ENCODE assay signal across 23 cellular contexts in genomic region chr1:8247821-8248436, GRCh38.
"Had no signal": no experiment of that assay in that cellular context is flagged by ENCODE, and none has a peak within 500 bp of the region (broad histone marks: within the 10 kb centered on the region; RNA-seq: fewer than 3 reads in every experiment).

No MANE protein-coding gene starts in this region.

- H3K27me3 ChIP-seq: heart left ventricle had no signal

- ATAC-seq: activated CD8-positive, alpha-beta memory T cell treated with anti-CD3 and anti-CD28 coated beads, Interleukin-2, amount 10 ng/mL, durations not matched to agents 7 days and 5 days; activated T-helper 17 cell treated with anti-CD3 and anti-CD28 coated beads, Interleukin-2, amount 50 U/mL, for 72 hours; gastrocnemius medialis; heart left ventricle; lower lobe of right lung; natural killer cell treated with Interleukin-12 subunit alpha and Interleukin-12 subunit beta and Interleukin-15 and Interleukin-18, amount 100 ng/mL, for 72 hours; stimulated activated effector memory CD8-positive, alpha-beta T cell treated with anti-CD3 and anti-CD28 coated beads, Interleukin-12 subunit alpha, Interleukin-12 subunit beta, amount 100 ng/mL, for 72 hours had no signal

- H3K9me3 ChIP-seq: gastrocnemius medialis, heart left ventricle, lower lobe of right lung, thoracic aorta had no signal

- H3K36me3 ChIP-seq: gastrocnemius medialis, heart left ventricle, lower lobe of right lung, thoracic aorta had no signal

- H3K4me3 ChIP-seq: gastrocnemius medialis, heart left ventricle, lower lobe of right lung, skin epidermis, thoracic aorta had no signal

- DNase-seq: activated CD4-positive, alpha-beta memory T cell treated with anti-CD3 and anti-CD28 coated beads, Interleukin-2, amount 10 ng/mL, durations not matched to agents 7 days and 5 days; activated CD4-positive, alpha-beta T cell treated with anti-CD3 and anti-CD28 coated beads for 48 hours; activated CD4-positive, CD25-positive, alpha-beta regulatory T cell; activated CD8-positive, alpha-beta memory T cell treated with anti-CD3 and anti-CD28 coated beads, Interleukin-2, amount 10 ng/mL, durations not matched to agents 7 days and 5 days; activated naive CD4-positive, alpha-beta T cell treated with Interleukin-2 at 50 U/mL for 16 hours; activated naive CD8-positive, alpha-beta T cell treated with anti-CD3 and anti-CD28 coated beads, Interleukin-2, amount 10 ng/mL, durations not matched to agents 7 days and 5 days; activated T-cell treated with anti-CD3 and anti-CD28 coated beads, Interleukin-2, amount 50 U/mL, for 1 hour; amygdala; caudate nucleus; gastrocnemius medialis; heart left ventricle; immature natural killer cell; lower lobe of right lung; stimulated activated CD4-positive, alpha-beta T cell treated with anti-CD3 and anti-CD28 coated beads, Interleukin-15, amount 100 ng/mL, for 24 hours; stimulated activated CD4-positive, alpha-beta T cell treated with anti-CD3 and anti-CD28 coated beads, Interleukin-2, amount 100 ng/mL, for 48 hours; T-helper 1 cell; T-helper 9 cell had no signal

- H3K4me1 ChIP-seq: gastrocnemius medialis, heart left ventricle, lower lobe of right lung had no signal

- FAIRE-seq: endometrium had no signal

- H3K27ac ChIP-seq: gastrocnemius medialis, heart left ventricle, lower lobe of right lung, skin epidermis, thoracic aorta had no signal
